8 cellular contexts compared by ENCODE assay signal in genomic region chr1:151968058-151968457, GRCh38. TPM values are rescaled to one million over a fixed set of nuclear protein-coding genes. Genes with fewer than 3 reads are reported as not detected.
A peak's percentile ranks its signal among the peaks of the same experiment; 100 is the strongest.
DNase-seq lines count a peak whose midpoint lies in the region; ATAC-seq, FAIRE-seq and TF ChIP-seq lines count a peak whose summit lies in the region.

No MANE protein-coding gene starts in this region.

- H3K23ac ChIP-seq in IMR-90 (ENCODE audit: low read depth, low read length): no peak overlapping the region

- peak; percentile 87 for TF ChIP-seq RAD21 in IMR-90 (IDR thresholded peaks at IDR 0.05; ENCODE audit: low read length)

- dilution Hi-C loops in IMR-90 (cut with HindIII; ENCODE audit: low sequenced_read_pairs, unreplicated experiment): no loop called here

- H3K9me3 ChIP-seq in IMR-90 (ENCODE audit: control insufficient read depth, insufficient read depth, low read length): no peaks in the 10 kb centered on the region
- H3K9me3 ChIP-seq in T-helper 17 cell (ENCODE audit: control insufficient read depth, low read length, poor library complexity, severe bottlenecking): no peaks in the 10 kb centered on the region
- no peaks in the 10 kb centered on the region for H3K9me3 ChIP-seq in right lobe of liver
- H3K9me3 ChIP-seq in upper lobe of left lung: no peaks in the 10 kb centered on the region

- H3K9ac ChIP-seq in IMR-90 (ENCODE audit: low read depth, low read length): no peak overlapping the region

- no peak overlapping the region for H2BK15ac ChIP-seq in IMR-90 (ENCODE audit: low read depth, low read length)

- H3K4me3 Mint-ChIP-seq in Calu3 (ENCODE audit: low read depth, unreplicated experiment) (no peak overlapping the region), T-helper 17 cell (no peak overlapping the region)

- no peak overlapping the region for H2BK5ac ChIP-seq in IMR-90 (ENCODE audit: low read depth, low read length, poor library complexity, severe bottlenecking)

- ATAC-seq in IMR-90 (ENCODE audit: low read depth) (peak; percentile 77), T-helper 17 cell (peak; percentile 96), right lobe of liver (peak; percentile 95 to 97 (median 96)), upper lobe of left lung (ENCODE audit: low FRiP score in 2 of 2) (peak; percentile 70 to 78)

- H3K27me3 ChIP-seq in IMR-90 (ENCODE audit: control insufficient read depth, insufficient read depth, low read length) (no peaks in the 10 kb centered on the region), right lobe of liver (no peaks in the 10 kb centered on the region), upper lobe of left lung (no peaks in the 10 kb centered on the region)

- no peak overlapping the region for H3K27ac ChIP-seq in IMR-90 (ENCODE audit: insufficient read depth, low read length)
- H3K27ac ChIP-seq in right lobe of liver: no peak overlapping the region
- H3K27ac ChIP-seq in upper lobe of left lung: no peak overlapping the region
- H3K27ac ChIP-seq in coronary artery: no peak overlapping the region

- no peak overlapping the region for H3K4ac ChIP-seq in IMR-90 (ENCODE audit: low read depth, low read length)

- H4K8ac ChIP-seq in IMR-90 (ENCODE audit: low read depth in 2 of 2, low read length in 2 of 2): no peak overlapping the region

- no peaks in the 10 kb centered on the region for H3K79me1 ChIP-seq in IMR-90 (ENCODE audit: low read depth in 1 of 2, low read length in 2 of 2)

- 67% methylated on average over 2 of the region's 4 CpGs; no CpG with 5 or more reads in 1 of the 2 experiments for WGBS in IMR-90 (ENCODE audit: extremely low coverage in 2 of 2, insufficient read length in 1 of 2), 2 experiments
- 7% methylated on average over 2 of the region's 4 CpGs for WGBS in right lobe of liver (ENCODE audit: insufficient coverage, low coverage, low lambda C conversion rate, missing lambda C conversion rate)
- WGBS in upper lobe of left lung, 2 donors: 0 to 44% methylated on average over 1 to 3 of the region's 4 CpGs

- no peak overlapping the region for H4K91ac ChIP-seq in IMR-90 (ENCODE audit: insufficient read depth, low read depth, low read length)

- no peak overlapping the region for H2BK20ac ChIP-seq in IMR-90 (ENCODE audit: low read depth, low read length)

- H3K4me3 ChIP-seq in IMR-90 (ENCODE audit: insufficient read depth, low read depth, low read length): no peak overlapping the region
- H3K4me3 ChIP-seq in right lobe of liver: no peak overlapping the region
- no peak overlapping the region for H3K4me3 ChIP-seq in upper lobe of left lung
- no peak overlapping the region for H3K4me3 ChIP-seq in coronary artery

- H3K27me3 Mint-ChIP-seq in Calu3 (ENCODE audit: unreplicated experiment): no peaks in the 10 kb centered on the region
- no peaks in the 10 kb centered on the region for H3K27me3 Mint-ChIP-seq in T-helper 17 cell

- H4K5ac ChIP-seq in IMR-90 (ENCODE audit: low read depth, low read length): no peak overlapping the region

- POLR2A ChIA-PET in IMR-90 (lab: Charles Lee; ENCODE audit: unreplicated experiment): no interaction called here

- no peak overlapping the region for H2BK120ac ChIP-seq in IMR-90 (ENCODE audit: low read depth, low read length)

- intact Hi-C loops in Calu3 (cut with micrococcal nuclease; ENCODE audit: unreplicated experiment): loop anchor here (1.0 kb wide), 2 partner anchors 27 to 33 kb away; no protein-coding TSS in a partner anchor
- intact Hi-C loops in IMR-90 (cut with micrococcal nuclease): loop anchor here (1.0 to 5.0 kb wide), 4 partner anchors 28 to 45 kb away; no protein-coding TSS in a partner anchor
- intact Hi-C loops in right lobe of liver (cut with DNase I): loop anchor here in 1 of 2 donors (5.0 kb wide), 1 partner anchor 34 kb away; no protein-coding TSS in a partner anchor

- TF ChIP-seq CTCF in Calu3 (IDR thresholded peaks at IDR 0.05; ENCODE audit: unreplicated experiment): peak; percentile 84
- peak; percentile 86 for TF ChIP-seq CTCF in IMR-90 (conservative IDR thresholded peaks at IDR 0.05; ENCODE audit: low read depth, low read length)
- peak; percentile 73 to 81 (median 76) for TF ChIP-seq CTCF in right lobe of liver (IDR thresholded peaks at IDR 0.05)
- TF ChIP-seq CTCF in upper lobe of left lung (IDR thresholded peaks at IDR 0.05): peak; percentile 54 to 80 (median 68)
- TF ChIP-seq CTCF in coronary artery (IDR thresholded peaks at IDR 0.05): no peak

- no peak overlapping the region for H3K56ac ChIP-seq in IMR-90 (ENCODE audit: extremely low read depth, insufficient read depth, low read length)

- peaks cover 55% of the 10 kb centered on the region for H3K4me1 Mint-ChIP-seq in Calu3 (ENCODE audit: low read depth, unreplicated experiment)
- peaks cover 16% of the 10 kb centered on the region for H3K4me1 Mint-ChIP-seq in T-helper 17 cell

- H3K18ac ChIP-seq in IMR-90 (ENCODE audit: low read depth, low read length): no peak overlapping the region

- H3K36me3 ChIP-seq in IMR-90 (ENCODE audit: control insufficient read depth, insufficient read depth, low read length) (no peaks in the 10 kb centered on the region), right lobe of liver (no peaks in the 10 kb centered on the region), upper lobe of left lung (no peaks in the 10 kb centered on the region)

- H3K4me1 ChIP-seq in IMR-90 (ENCODE audit: control insufficient read depth, insufficient read depth, low read length) (no peaks in the 10 kb centered on the region; the same call in 1 of the 2 replicates), right lobe of liver (no peaks in the 10 kb centered on the region), upper lobe of left lung (peaks cover 21 to 39% (median 30%) of the 10 kb centered on the region in 4 donors)

- no peak overlapping the region for H3K14ac ChIP-seq in IMR-90 (replicated peaks; ENCODE audit: low read depth, low read length)

- peak; percentile 78 for DNase-seq in Calu3
- DNase-seq in IMR-90: peak; percentile 41
- peak in 1 of 3 donors; percentile 21 for DNase-seq in T-helper 17 cell
- peak; percentile 48 to 89 for DNase-seq in T47D (ENCODE audit: low read depth in 1 of 2, low spot score in 1 of 2)
- no peak for DNase-seq in right lobe of liver
- peak in 1 of 2 donors; percentile 50 for DNase-seq in upper lobe of left lung
- no peak for DNase-seq in coronary artery (ENCODE audit: low spot score)
- DNase-seq in urothelium cell line (ENCODE audit: low spot score): no peak

- H3K27ac Mint-ChIP-seq in Calu3 (ENCODE audit: unreplicated experiment) (peak overlapping the region; percentile 1), T-helper 17 cell (no peak overlapping the region)

- H3K4me2 ChIP-seq in IMR-90 (ENCODE audit: low read depth, low read length): no peak overlapping the region

- H2AFZ ChIP-seq in IMR-90 (replicated peaks; ENCODE audit: low read length, poor library complexity): peak overlapping the region; percentile 5

- no peaks in the 10 kb centered on the region for H3K9me3 Mint-ChIP-seq in Calu3 (ENCODE audit: low read depth, unreplicated experiment)

- no peak overlapping the region for H2AK9ac ChIP-seq in IMR-90 (replicated peaks; ENCODE audit: low read depth, low read length, poor library complexity)

- TF ChIP-seq EP300 in upper lobe of left lung (IDR thresholded peaks at IDR 0.05): no peak

- CTCF ChIA-PET in Calu3 (lab: Charles Lee): interaction anchor here (0.6 to 5.8 kb wide), 20 partner anchors 9 to 1764 kb away, joined by 3 to 146 read pairs (median 8); partner anchors contain the start of gene S100A10
- CTCF ChIA-PET in IMR-90 (lab: Yijun Ruan, JAX): interaction anchor here (0.7 to 4.5 kb wide), 16 partner anchors 9 to 47 kb away, joined by 3 to 67 read pairs (median 5); partner anchors contain the start of gene S100A10

- TF ChIP-seq POLR2A in IMR-90 (IDR thresholded peaks at IDR 0.05; ENCODE audit: low read depth, low read length) (no peak), right lobe of liver (IDR thresholded peaks at IDR 0.05) (no peak), upper lobe of left lung (IDR thresholded peaks at IDR 0.05) (no peak)

- peaks cover 5% of the 10 kb centered on the region; the same call in 1 of the 2 replicates for H4K20me1 ChIP-seq in IMR-90 (ENCODE audit: insufficient read depth, low read length)

- in situ Hi-C loops in IMR-90 (cut with MboI; ENCODE audit: low sequenced_read_pairs): no loop called here
- in situ Hi-C loops in T47D (cut with HindIII; ENCODE audit: low pct_unique_long_range_greater_than_20kb, low sequenced_read_pairs): no loop called here

- BruUV-seq in Calu3 (replicated peaks; lab: Mats Ljungman, UMichigan): no TSS peak
- BruUV-seq in IMR-90 (replicated peaks; lab: Mats Ljungman, UMichigan): no TSS peak

- no peak overlapping the region for H2AK5ac ChIP-seq in IMR-90 (ENCODE audit: low read depth, low read length)

- no peak for FAIRE-seq in urothelium cell line (lab: Jason Lieb, UNC)

- peaks cover 4% of the 10 kb centered on the region; the same call in 1 of the 2 replicates for H3K9me1 ChIP-seq in IMR-90 (ENCODE audit: insufficient read depth, low read length)

- peaks cover 7% of the 10 kb centered on the region for H3K36me3 Mint-ChIP-seq in Calu3 (ENCODE audit: insufficient read depth, unreplicated experiment)
- H3K36me3 Mint-ChIP-seq in T-helper 17 cell (ENCODE audit: low read depth): peaks cover 2% of the 10 kb centered on the region

TF ChIP-seq in IMR-90, 13 proteins besides CTCF, POLR2A, EP300 and RAD21 (continues in another document):
- TF ChIP-seq MAZ (IDR thresholded peaks at IDR 0.05; ENCODE audit: borderline replicate concordance, low read depth, low read length) (no peak), MAFK (IDR thresholded peaks at IDR 0.05; ENCODE audit: low read depth, low read length) (peak; percentile 67), FOS (IDR thresholded peaks at IDR 0.05; ENCODE audit: low read depth, low read length) (no peak), CHD1 (IDR thresholded peaks at IDR 0.05; ENCODE audit: low read depth, low read length) (no peak), BHLHE40 (IDR thresholded peaks at IDR 0.05; ENCODE audit: low read depth, low read length) (no peak), MXI1 (IDR thresholded peaks at IDR 0.05; ENCODE audit: borderline replicate concordance, low read depth, low read length) (no peak)

RNA-seq across cellular contexts. Expression of gene S100A10, which starts 25.6 kb away (rescaled TPM):
- 882 and 921 TPM in 2 replicates for total RNA-seq in Calu3 (2022)
- 77.2 and 86.0 TPM in 2 replicates for total RNA-seq in IMR-90 (2012; rRNA removed)
- 223 and 277 TPM in 2 replicates for polyA plus RNA-seq in IMR-90 (2012; rRNA removed)
- polyA plus RNA-seq in IMR-90 (2012; cell fraction: cytosol; rRNA removed): 119 and 149 TPM in 2 replicates
- 18.1 and 82.0 TPM in 2 replicates for polyA plus RNA-seq in IMR-90 (2012; cell fraction: nucleus; rRNA removed; ENCODE audit: low replicate concordance)
- 100 to 1,000 TPM; 317 to 349 TPM for total RNA-seq in T-helper 17 cell
- 100 to 1,000 TPM in 1 of 6 experiments, 10 to 100 TPM in 5; 48.5 to 192 (median 61.7) TPM for total RNA-seq in right lobe of liver
- 100 to 1,000 TPM in 5 of 6 donors, 10 to 100 TPM in 1; 79.6 to 785 (median 432) TPM for total RNA-seq in upper lobe of left lung

RNA-seq across cellular contexts. Expression of gene THEM4, which starts 58.7 kb away (rescaled TPM):
- total RNA-seq in Calu3 (2022) (17.2 and 18.6 TPM in 2 replicates), IMR-90 (2012; rRNA removed) (7.3 and 8.3 TPM in 2 replicates), T-helper 17 cell (10 to 100 TPM; 42.2 to 57.3 TPM), right lobe of liver (10 to 100 TPM in 2 of 6 experiments, 1 to 10 TPM in 4; 8.5 to 19.1 (median 9.2) TPM), upper lobe of left lung (10 to 100 TPM; 11.9 to 39.8 (median 15.5) TPM)
- polyA plus RNA-seq in IMR-90 (2012; rRNA removed): 12.2 and 15.7 TPM in 2 replicates
- polyA plus RNA-seq in IMR-90 (2012; cell fraction: cytosol; rRNA removed): 5.9 and 6.6 TPM in 2 replicates
- 4.0 and 16.7 TPM in 2 replicates for polyA plus RNA-seq in IMR-90 (2012; cell fraction: nucleus; rRNA removed; ENCODE audit: low replicate concordance)

Comparison
In these comparisons a context has a peak if more than half of its experiments do, and no peak if none do; other contexts are left out.
1. DNase-seq: peak in Calu3 (single experiment), IMR-90 (single experiment) and T47D (2 of 2); none in right lobe of liver (0 of 3), coronary artery (single experiment) and urothelium cell line (single experiment).
2. Peak in every context shown above with its lines, with median percentiles within 50 percentile points of each other: ATAC-seq.